In genomic region chrX:8364369-8365141, GRCh38 we compare ENCODE assay signal across 8 cellular contexts.
DNase-seq lines count a peak whose midpoint lies in the region; TF ChIP-seq lines count a peak whose summit lies in the region.

No MANE protein-coding gene starts in this region.

- H3K4me1 Mint-ChIP-seq in MCF 10A (ENCODE audit: insufficient read depth, unreplicated experiment) (no peaks in the 10 kb centered on the region), progenitor cell of endocrine pancreas (ENCODE audit: low read depth) (no peaks in the 10 kb centered on the region)
- H3K4me1 Mint-ChIP-seq in activated CD4-positive, alpha-beta T cell treated with anti-CD3 and anti-CD28 coated beads, Interleukin-2, amount 10 ng/mL, durations not matched to agents 24 days and 14 days = no peaks in the 10 kb centered on the region

- H3K9me3 Mint-ChIP-seq in MCF 10A (ENCODE audit: unreplicated experiment) (no peaks in the 10 kb centered on the region), progenitor cell of endocrine pancreas (ENCODE audit: low read depth) (no peaks in the 10 kb centered on the region)
- H3K9me3 Mint-ChIP-seq in activated CD4-positive, alpha-beta T cell treated with anti-CD3 and anti-CD28 coated beads, Interleukin-2, amount 10 ng/mL, durations not matched to agents 24 days and 14 days = no peaks in the 10 kb centered on the region

- H3K27me3 Mint-ChIP-seq in MCF 10A (ENCODE audit: insufficient read depth, unreplicated experiment) (no peaks in the 10 kb centered on the region), progenitor cell of endocrine pancreas (peaks cover 4% of the 10 kb centered on the region)
- no peaks in the 10 kb centered on the region for H3K27me3 Mint-ChIP-seq in activated CD4-positive, alpha-beta T cell treated with anti-CD3 and anti-CD28 coated beads, Interleukin-2, amount 10 ng/mL, durations not matched to agents 24 days and 14 days

- no TSS peak for BruUV-seq in MCF 10A (replicated peaks; lab: Mats Ljungman, UMichigan)

- intact Hi-C loops in MCF 10A (cut with micrococcal nuclease) = loop anchor here (1.0 kb wide), 1 partner anchor 374 kb away; no protein-coding TSS in a partner anchor
- intact Hi-C loops in activated CD4-positive, alpha-beta T cell treated with anti-CD3 and anti-CD28 coated beads, Interleukin-2, amount 10 ng/mL, durations not matched to agents 24 days and 14 days (cut with micrococcal nuclease) = no loop called here

- H3K36me3 Mint-ChIP-seq in MCF 10A (ENCODE audit: insufficient read depth, unreplicated experiment) = no peaks in the 10 kb centered on the region
- no peaks in the 10 kb centered on the region for H3K36me3 Mint-ChIP-seq in progenitor cell of endocrine pancreas (ENCODE audit: insufficient read depth)
- no peaks in the 10 kb centered on the region for H3K36me3 Mint-ChIP-seq in activated CD4-positive, alpha-beta T cell treated with anti-CD3 and anti-CD28 coated beads, Interleukin-2, amount 10 ng/mL, durations not matched to agents 24 days and 14 days (ENCODE audit: low read depth)

- CTCF ChIA-PET in MCF 10A (lab: Yijun Ruan, JAX) = interaction anchor here (0.5 to 1.5 kb wide), 17 partner anchors 9 to 1329 kb away, joined by 3 to 7 read pairs (median 3); no protein-coding TSS in a partner anchor

- TF ChIP-seq CTCF in MCF 10A (IDR thresholded peaks at IDR 0.05; ENCODE audit: unreplicated experiment) (peak; percentile 29), progenitor cell of endocrine pancreas (IDR thresholded peaks at IDR 0.05; ENCODE audit: unreplicated experiment) (peak; percentile 65)

- peak; percentile 35 to 66 (median 57) for DNase-seq in NCI-H1417 (lab: John Stamatoyannopoulos, UW)
- DNase-seq in NCI-H1417 treated with DMSO at 0.1 percent for 48 hours (lab: John Stamatoyannopoulos, UW) = no peak
- DNase-seq in NCI-H510A treated with DMSO at 0.1 percent for 48 hours (lab: John Stamatoyannopoulos, UW) = peak; percentile 55
- peak; percentile 39 for DNase-seq in MCF 10A (ENCODE audit: unreplicated experiment)
- no peak for DNase-seq in progenitor cell of endocrine pancreas (ENCODE audit: low spot score, unreplicated experiment)
- DNase-seq in activated CD4-positive, alpha-beta T cell treated with anti-CD3 and anti-CD28 coated beads, Interleukin-2, amount 10 ng/mL, durations not matched to agents 24 days and 14 days = no peak
- DNase-seq in NCI-H1048 (lab: John Stamatoyannopoulos, UW) = no peak
- DNase-seq in activated CD8-positive, alpha-beta memory T cell treated with anti-CD3 and anti-CD28 coated beads, Interleukin-2, amount 50 U/mL, for 4 hours = no peak

- POLR2A ChIA-PET in MCF 10A (lab: Yijun Ruan, JAX) = interaction anchor here (0.8 kb wide), 1 partner anchor 60 kb away, joined by 3 read pairs; no protein-coding TSS in a partner anchor

- H3K27ac Mint-ChIP-seq in MCF 10A (ENCODE audit: low read depth, unreplicated experiment) = no peak overlapping the region
- H3K27ac Mint-ChIP-seq in progenitor cell of endocrine pancreas = no peak overlapping the region
- H3K27ac Mint-ChIP-seq in activated CD4-positive, alpha-beta T cell treated with anti-CD3 and anti-CD28 coated beads, Interleukin-2, amount 10 ng/mL, durations not matched to agents 24 days and 14 days = no peak overlapping the region

- H3K4me3 Mint-ChIP-seq in MCF 10A (ENCODE audit: unreplicated experiment) (no peak overlapping the region), progenitor cell of endocrine pancreas (ENCODE audit: low read depth) (no peak overlapping the region)
- H3K4me3 Mint-ChIP-seq in activated CD4-positive, alpha-beta T cell treated with anti-CD3 and anti-CD28 coated beads, Interleukin-2, amount 10 ng/mL, durations not matched to agents 24 days and 14 days = no peak overlapping the region

Comparison
In these comparisons a context has a peak if more than half of its experiments do, and no peak if none do; other contexts are left out.
1. DNase-seq: peak in NCI-H1417 (3 of 3), NCI-H510A treated with DMSO at 0.1 percent for 48 hours (single experiment) and MCF 10A (single experiment); none in NCI-H1417 treated with DMSO at 0.1 percent for 48 hours (single experiment), progenitor cell of endocrine pancreas (single experiment), activated CD4-positive, alpha-beta T cell treated with anti-CD3 and anti-CD28 coated beads, Interleukin-2, amount 10 ng/mL, durations not matched to agents 24 days and 14 days (single experiment), NCI-H1048 (single experiment) and activated CD8-positive, alpha-beta memory T cell treated with anti-CD3 and anti-CD28 coated beads, Interleukin-2, amount 50 U/mL, for 4 hours (single experiment).